ENCODE assay signal across 1 cellular context in genomic region chr13:108993346-108993745, GRCh38.
TF ChIP-seq lines count a peak whose summit lies in the region.

No MANE protein-coding gene starts in this region.

TF ChIP-seq in GM23338, 12 proteins besides CTCF, POLR2A, EP300 and RAD21:
- no peak for TF ChIP-seq ZNF462 (CRISPR knock-in tag; IDR thresholded peaks at IDR 0.05)
- no peak for TF ChIP-seq CREB1 (CRISPR knock-in tag; IDR thresholded peaks at IDR 0.05; ENCODE audit: low read depth)
- no peak for TF ChIP-seq REST (IDR thresholded peaks at IDR 0.05; ENCODE audit: unreplicated experiment)
- no peak for TF ChIP-seq EZH2phosphoT487 (IDR thresholded peaks at IDR 0.05; ENCODE audit: unreplicated experiment)
- TF ChIP-seq ZNF114 (CRISPR knock-in tag; IDR thresholded peaks at IDR 0.05): no peak
- TF ChIP-seq ETS1 (IDR thresholded peaks at IDR 0.05): no peak
- no peak for TF ChIP-seq STAT1 (IDR thresholded peaks at IDR 0.05; ENCODE audit: unreplicated experiment)
- no peak for TF ChIP-seq EZH2 (IDR thresholded peaks at IDR 0.05; ENCODE audit: low read depth, unreplicated experiment)
- no peak for TF ChIP-seq POLR2AphosphoS5 (IDR thresholded peaks at IDR 0.05; ENCODE audit: low read depth)
- TF ChIP-seq ZNF331 (CRISPR knock-in tag; IDR thresholded peaks at IDR 0.05; ENCODE audit: low read depth): no peak
- TF ChIP-seq JUNB (IDR thresholded peaks at IDR 0.05; ENCODE audit: unreplicated experiment): no peak
- TF ChIP-seq NANOG (IDR thresholded peaks at IDR 0.05; ENCODE audit: borderline replicate concordance): no peak
